Comparison of ENCODE assay signal across 8 cellular contexts in genomic region chr15:40953713-40954074, GRCh38. TPM values are rescaled to one million over a fixed set of nuclear protein-coding genes. Genes with fewer than 3 reads are reported as not detected.
DNase-seq lines count a peak whose midpoint lies in the region; ATAC-seq and TF ChIP-seq lines count a peak whose summit lies in the region.

No MANE protein-coding gene starts in this region.

- no peaks in the 10 kb centered on the region for H3K9me3 Mint-ChIP-seq in activated naive CD4-positive, alpha-beta T cell treated with anti-CD3 and anti-CD28 coated beads for 36 hours
- no peaks in the 10 kb centered on the region for H3K9me3 Mint-ChIP-seq in activated naive CD8-positive, alpha-beta T cell treated with anti-CD3 and anti-CD28 coated beads for 36 hours

- no peak for TF ChIP-seq POLR2A in upper lobe of left lung (IDR thresholded peaks at IDR 0.05)

- H3K27me3 ChIP-seq in upper lobe of left lung: no peaks in the 10 kb centered on the region

- H3K4me1 Mint-ChIP-seq in activated naive CD4-positive, alpha-beta T cell treated with anti-CD3 and anti-CD28 coated beads for 36 hours (ENCODE audit: low read depth): peaks cover 35% of the 10 kb centered on the region
- peaks cover 44% of the 10 kb centered on the region for H3K4me1 Mint-ChIP-seq in activated naive CD8-positive, alpha-beta T cell treated with anti-CD3 and anti-CD28 coated beads for 36 hours

- H3K4me3 ChIP-seq in upper lobe of left lung: peak overlapping the region; percentile 61 to 74 (median 66)

- no peak for DNase-seq in activated naive CD4-positive, alpha-beta T cell treated with anti-CD3 and anti-CD28 coated beads for 36 hours
- DNase-seq in activated naive CD4-positive, alpha-beta T cell treated with Interleukin-2 at 50 U/mL for 16 hours: no peak
- no peak for DNase-seq in activated naive CD8-positive, alpha-beta T cell treated with anti-CD3 and anti-CD28 coated beads for 36 hours
- peak; percentile 78 for DNase-seq in left kidney (ENCODE audit: low read depth, low spot score)
- DNase-seq in upper lobe of left lung: no peak
- no peak for DNase-seq in dedifferentiated amniotic fluid mesenchymal stem cell (ENCODE audit: extremely low spot score)
- DNase-seq in medulla oblongata (ENCODE audit: extremely low spot score): no peak

- no peaks in the 10 kb centered on the region for H3K27me3 Mint-ChIP-seq in activated naive CD4-positive, alpha-beta T cell treated with anti-CD3 and anti-CD28 coated beads for 36 hours (ENCODE audit: low read depth)
- H3K27me3 Mint-ChIP-seq in activated naive CD8-positive, alpha-beta T cell treated with anti-CD3 and anti-CD28 coated beads for 36 hours: peaks cover 3% of the 10 kb centered on the region

- TF ChIP-seq EP300 in upper lobe of left lung (IDR thresholded peaks at IDR 0.05): no peak

- H3K27ac ChIP-seq in upper lobe of left lung: peak overlapping the region in 3 of 4 donors; percentile 84 to 89 (median 87)

- peaks cover 0 to 7% (median 0%) of the 10 kb centered on the region in 4 donors for H3K36me3 ChIP-seq in upper lobe of left lung

- ATAC-seq in upper lobe of left lung (ENCODE audit: low FRiP score in 2 of 2) (peak; percentile 1 to 14), HG03196 (IDR thresholded peaks at IDR 0.05; ENCODE audit: unreplicated experiment) (no peak)

- H3K9me3 ChIP-seq in upper lobe of left lung: no peaks in the 10 kb centered on the region

- WGBS in upper lobe of left lung, 2 donors: 7 to 9% methylated on average over 7 to 15 of the region's 17 CpGs

- intact Hi-C loops in activated naive CD4-positive, alpha-beta T cell treated with anti-CD3 and anti-CD28 coated beads for 36 hours (cut with micrococcal nuclease): loop anchor here (1.0 to 5.0 kb wide), 9 partner anchors 11 to 1019 kb away; partner anchors contain the start of genes CHP1, DNAJC17, EHD4 and INO80

- H3K4me1 ChIP-seq in upper lobe of left lung: peaks cover 15 to 34% (median 26%) of the 10 kb centered on the region in 4 donors

- H3K36me3 Mint-ChIP-seq in activated naive CD4-positive, alpha-beta T cell treated with anti-CD3 and anti-CD28 coated beads for 36 hours (ENCODE audit: low read depth): peaks cover 32% of the 10 kb centered on the region
- peaks cover 33% of the 10 kb centered on the region for H3K36me3 Mint-ChIP-seq in activated naive CD8-positive, alpha-beta T cell treated with anti-CD3 and anti-CD28 coated beads for 36 hours

- peak overlapping the region; percentile 89 for H3K27ac Mint-ChIP-seq in activated naive CD4-positive, alpha-beta T cell treated with anti-CD3 and anti-CD28 coated beads for 36 hours
- peak overlapping the region; percentile 97 for H3K27ac Mint-ChIP-seq in activated naive CD8-positive, alpha-beta T cell treated with anti-CD3 and anti-CD28 coated beads for 36 hours

- CTCF ChIA-PET in activated naive CD4-positive, alpha-beta T cell treated with anti-CD3 and anti-CD28 coated beads for 36 hours (lab: Charles Lee): interaction anchor here (0.6 to 6.9 kb wide), 8 partner anchors 12 to 128 kb away, joined by 3 to 50 read pairs (median 3); partner anchors contain the start of gene VPS18

- H3K4me3 Mint-ChIP-seq in activated naive CD4-positive, alpha-beta T cell treated with anti-CD3 and anti-CD28 coated beads for 36 hours: peak overlapping the region; percentile 94
- peak overlapping the region; percentile 94 for H3K4me3 Mint-ChIP-seq in activated naive CD8-positive, alpha-beta T cell treated with anti-CD3 and anti-CD28 coated beads for 36 hours

- no peak for TF ChIP-seq CTCF in upper lobe of left lung (IDR thresholded peaks at IDR 0.05)

RNA-seq across cellular contexts. Expression of gene CHAC1, which starts 0.4 kb away (rescaled TPM):
- total RNA-seq in activated naive CD4-positive, alpha-beta T cell treated with anti-CD3 and anti-CD28 coated beads for 36 hours: 10 to 100 TPM; 19.8 to 20.2 TPM
- total RNA-seq in activated naive CD8-positive, alpha-beta T cell treated with anti-CD3 and anti-CD28 coated beads for 36 hours: 10 to 100 TPM; 43.9 to 45.8 TPM
- total RNA-seq in upper lobe of left lung: 10 to 100 TPM in 1 of 6 donors, 1 to 10 TPM in 5; 2.6 to 11.1 (median 3.4) TPM

RNA-seq across cellular contexts. Expression of gene DLL4, which starts 24.6 kb away (rescaled TPM):
- under 1 TPM in 1 of 2 experiments, not detected in 1; 0.14 TPM for total RNA-seq in activated naive CD4-positive, alpha-beta T cell treated with anti-CD3 and anti-CD28 coated beads for 36 hours
- not detected for total RNA-seq in activated naive CD8-positive, alpha-beta T cell treated with anti-CD3 and anti-CD28 coated beads for 36 hours
- 10 to 100 TPM in 5 of 6 donors, 1 to 10 TPM in 1; 9.5 to 38.0 (median 13.7) TPM for total RNA-seq in upper lobe of left lung

RNA-seq across cellular contexts. Expression of gene VPS18, which starts 59.4 kb away (rescaled TPM):
- 1 to 10 TPM; 3.3 to 3.4 TPM for total RNA-seq in activated naive CD4-positive, alpha-beta T cell treated with anti-CD3 and anti-CD28 coated beads for 36 hours
- 10 to 100 TPM; 12.1 to 13.2 TPM for total RNA-seq in activated naive CD8-positive, alpha-beta T cell treated with anti-CD3 and anti-CD28 coated beads for 36 hours
- 10 to 100 TPM; 19.9 to 43.2 (median 29.2) TPM for total RNA-seq in upper lobe of left lung

Comparison
In these comparisons a context has a peak if more than half of its experiments do, and no peak if none do; other contexts are left out.
1. RNA of gene DLL4, which starts 24.6 kb away (total RNA-seq): 9.5 to 38.0 TPM in upper lobe of left lung; 0.14 TPM in activated naive CD4-positive, alpha-beta T cell treated with anti-CD3 and anti-CD28 coated beads for 36 hours and not detected in activated naive CD8-positive, alpha-beta T cell treated with anti-CD3 and anti-CD28 coated beads for 36 hours; every median in the first group is over 4 times any median in the second.